ENCODE assay signal across 9 cellular contexts in genomic region chr3:122005033-122005565, GRCh38. TPM values are rescaled to one million over a fixed set of nuclear protein-coding genes. Genes with fewer than 3 reads are reported as not detected.
DNase-seq lines count a peak whose midpoint lies in the region; ATAC-seq, FAIRE-seq and TF ChIP-seq lines count a peak whose summit lies in the region.
"Had no signal": no experiment of that assay in that cellular context is flagged by ENCODE, and none has a peak within 500 bp of the region (broad histone marks: within the 10 kb centered on the region; RNA-seq: fewer than 3 reads in every experiment).

No MANE protein-coding gene starts in this region.

- DNase-seq in GM12892 (ENCODE audit: insufficient read length) (no peak), iPS-NIHi11 (ENCODE audit: low spot score) (peak; percentile 50), Kasumi-1 (lab: John Stamatoyannopoulos, UW) (no peak), foreskin fibroblast (no peak), NCI-H2107 (lab: John Stamatoyannopoulos, UW) (no peak)
- DNase-seq: activated naive CD4-positive, alpha-beta T cell treated with anti-CD3 and anti-CD28 coated beads, Interleukin-2, amount 10 ng/mL, durations not matched to agents 7 days and 5 days had no signal

- H3K4me3 ChIP-seq in foreskin fibroblast (ENCODE audit: low read depth in 1 of 2, low read length in 2 of 2) = no peak overlapping the region

- TF ChIP-seq CTCF in foreskin fibroblast (IDR thresholded peaks at IDR 0.05; ENCODE audit: low read depth, low read length) = no peak

- peak; percentile 82 for FAIRE-seq in GM12892 (lab: Jason Lieb, UNC)

- peak; percentile 48; the same call in 1 of the 2 replicates for TF ChIP-seq POLR2A in GM12892 (IDR thresholded peaks at IDR 0.05; ENCODE audit: low read depth, low read length)

- peak; percentile 57 for ATAC-seq in GM19463 (IDR thresholded peaks at IDR 0.05; ENCODE audit: unreplicated experiment)
- ATAC-seq in HG03378 (IDR thresholded peaks at IDR 0.05; ENCODE audit: unreplicated experiment) = peak; percentile 42
- no peak for ATAC-seq in HG03469 (IDR thresholded peaks at IDR 0.05; ENCODE audit: unreplicated experiment)

RNA-seq across cellular contexts. Expression of gene ILDR1, which starts 16.9 kb away (rescaled TPM):
- 3.3 TPM for polyA plus RNA-seq in GM12892 (2012; ENCODE audit: missing spikeins)

RNA-seq across cellular contexts. Expression of gene CD86, which starts 50.1 kb away (rescaled TPM):
- polyA plus RNA-seq in GM12892 (2012; ENCODE audit: missing spikeins) = 21.2 TPM
